Comparison of ENCODE assay signal across 1 cellular context in genomic region chr4:173522874-173523395, GRCh38.
TF ChIP-seq lines count a peak whose summit lies in the region.

No MANE protein-coding gene starts in this region.

TF ChIP-seq in SK-N-SH, 30 proteins besides CTCF, POLR2A, EP300 and RAD21 (continued from another document):
- no peak for TF ChIP-seq ZBTB33 (IDR thresholded peaks at IDR 0.05; ENCODE audit: borderline replicate concordance, low read depth)
- TF ChIP-seq, protein P1, sequence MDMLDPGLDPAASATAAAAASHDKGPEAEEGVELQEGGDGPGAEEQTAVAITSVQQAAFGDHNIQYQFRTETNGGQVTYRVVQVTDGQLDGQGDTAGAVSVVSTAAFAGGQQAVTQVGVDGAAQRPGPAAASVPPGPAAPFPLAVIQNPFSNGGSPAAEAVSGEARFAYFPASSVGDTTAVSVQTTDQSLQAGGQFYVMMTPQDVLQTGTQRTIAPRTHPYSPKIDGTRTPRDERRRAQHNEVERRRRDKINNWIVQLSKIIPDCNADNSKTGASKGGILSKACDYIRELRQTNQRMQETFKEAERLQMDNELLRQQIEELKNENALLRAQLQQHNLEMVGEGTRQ (IDR thresholded peaks at IDR 0.05; ENCODE audit: borderline replicate concordance, low read depth, low read length), result no peak
TF ChIP-seq in SK-N-SH: peak in this region for 6.
